ENCODE assay signal across 15 cellular contexts in the genomic region with DNA sequence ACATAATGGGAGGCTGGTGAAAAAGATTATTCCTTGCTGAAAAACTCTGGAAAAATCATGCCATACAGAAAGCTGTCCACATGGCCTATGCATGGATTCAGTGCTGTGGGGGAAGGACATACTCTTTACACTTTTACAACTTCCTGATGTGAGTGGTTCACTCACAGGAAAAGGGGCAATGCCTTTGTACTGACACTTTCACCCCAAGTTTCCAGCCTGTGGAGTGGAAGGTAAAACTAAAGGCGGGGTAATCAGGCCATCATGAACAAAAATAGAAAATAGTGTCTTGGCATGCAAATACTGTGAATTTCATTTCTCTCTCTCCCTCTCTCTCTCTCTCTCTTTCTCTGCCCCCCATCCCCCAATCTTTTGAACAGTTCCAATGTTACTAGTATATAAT.
A peak's percentile ranks its signal among the peaks of the same experiment; 100 is the strongest.
DNase-seq lines count a peak whose midpoint lies in the region; ATAC-seq and TF ChIP-seq lines count a peak whose summit lies in the region.
"Had no signal": no experiment of that assay in that cellular context is flagged by ENCODE, and none has a peak within 500 bp of the region (broad histone marks: within the 10 kb centered on the region; RNA-seq: fewer than 3 reads in every experiment).

No MANE protein-coding gene starts in this region.

- no peak overlapping the region for H3K4me3 ChIP-seq in thymus (ENCODE audit: low read length)
- H3K4me3 ChIP-seq: HAP-1, heart left ventricle, right atrium auricular region, upper lobe of left lung had no signal

- no peak for DNase-seq in activated naive CD4-positive, alpha-beta T cell treated with anti-CD3 and anti-CD28 coated beads for 36 hours
- DNase-seq in activated naive CD4-positive, alpha-beta T cell treated with Interleukin-2 at 50 U/mL for 16 hours = no peak
- DNase-seq in central memory CD8-positive, alpha-beta T cell (ENCODE audit: low spot score in 2 of 2) = no peak
- DNase-seq in DMS79 treated with DMSO at 0.1 percent for 48 hours (lab: John Stamatoyannopoulos, UW) = no peak
- no peak for DNase-seq in AG08395 (ENCODE audit: low spot score)
- DNase-seq in GM13976 (ENCODE audit: low spot score) = no peak
- DNase-seq: heart left ventricle, NCI-H1048, NCI-H526, SIG-M5, upper lobe of left lung had no signal

- H3K4me3 Mint-ChIP-seq in activated naive CD4-positive, alpha-beta T cell treated with anti-CD3 and anti-CD28 coated beads for 36 hours = peak overlapping the region; percentile 1
- peak overlapping the region; percentile 71 for H3K4me3 Mint-ChIP-seq in T-helper 1 cell treated with Interleukin-12 subunit alpha and Interleukin-12 subunit beta and Interleukin-4 antibody, amounts not matched to agents 30 μg/mL and 1 μg/mL, for 36 hours
- peak overlapping the region; percentile 52 for H3K4me3 Mint-ChIP-seq in central memory CD8-positive, alpha-beta T cell

- WGBS in thymus = 81% methylated on average over 1 of the region's 1 CpG

- no peaks in the 10 kb centered on the region for H3K36me3 Mint-ChIP-seq in activated naive CD4-positive, alpha-beta T cell treated with anti-CD3 and anti-CD28 coated beads for 36 hours (ENCODE audit: low read depth)
- H3K36me3 Mint-ChIP-seq in T-helper 1 cell treated with Interleukin-12 subunit alpha and Interleukin-12 subunit beta and Interleukin-4 antibody, amounts not matched to agents 30 μg/mL and 1 μg/mL, for 36 hours (ENCODE audit: low read depth) = peaks cover 22% of the 10 kb centered on the region
- H3K36me3 Mint-ChIP-seq in central memory CD8-positive, alpha-beta T cell (ENCODE audit: insufficient read depth) = peaks cover 24% of the 10 kb centered on the region

- peak overlapping the region; percentile 93 for H3K27ac ChIP-seq in thymus (ENCODE audit: low read depth)
- H3K27ac ChIP-seq: right atrium auricular region, upper lobe of left lung had no signal

- no peak for ATAC-seq in central memory CD8-positive, alpha-beta T cell (replicated peaks; ENCODE audit: extremely low read depth, poor library complexity, severe bottlenecking)
- ATAC-seq: heart left ventricle had no signal

- H3K36me3 ChIP-seq in thymus (ENCODE audit: control insufficient read depth, insufficient read depth) = no peaks in the 10 kb centered on the region
- H3K36me3 ChIP-seq: HAP-1, heart left ventricle, right atrium auricular region, upper lobe of left lung had no signal

- in situ Hi-C loops in GM13976 (cut with MboI; ENCODE audit: low sequenced_read_pairs, unreplicated experiment) = no loop called here

- no peaks in the 10 kb centered on the region for H3K9me3 Mint-ChIP-seq in activated naive CD4-positive, alpha-beta T cell treated with anti-CD3 and anti-CD28 coated beads for 36 hours
- H3K9me3 Mint-ChIP-seq in T-helper 1 cell treated with Interleukin-12 subunit alpha and Interleukin-12 subunit beta and Interleukin-4 antibody, amounts not matched to agents 30 μg/mL and 1 μg/mL, for 36 hours = peaks cover 10% of the 10 kb centered on the region
- no peaks in the 10 kb centered on the region for H3K9me3 Mint-ChIP-seq in central memory CD8-positive, alpha-beta T cell

- H3K4me1 Mint-ChIP-seq in activated naive CD4-positive, alpha-beta T cell treated with anti-CD3 and anti-CD28 coated beads for 36 hours (ENCODE audit: low read depth) = peaks cover 74% of the 10 kb centered on the region
- peaks cover 68% of the 10 kb centered on the region for H3K4me1 Mint-ChIP-seq in T-helper 1 cell treated with Interleukin-12 subunit alpha and Interleukin-12 subunit beta and Interleukin-4 antibody, amounts not matched to agents 30 μg/mL and 1 μg/mL, for 36 hours (ENCODE audit: low read depth)
- peaks cover 81% of the 10 kb centered on the region for H3K4me1 Mint-ChIP-seq in central memory CD8-positive, alpha-beta T cell

- no peaks in the 10 kb centered on the region for H3K27me3 ChIP-seq in thymus (ENCODE audit: control insufficient read depth, insufficient read depth)
- H3K27me3 ChIP-seq: heart left ventricle, right atrium auricular region, upper lobe of left lung had no signal

- H3K9me3 ChIP-seq in thymus (ENCODE audit: control insufficient read depth) = no peaks in the 10 kb centered on the region
- H3K9me3 ChIP-seq: HAP-1, heart left ventricle, right atrium auricular region, upper lobe of left lung had no signal

- H3K4me1 ChIP-seq in thymus (ENCODE audit: control insufficient read depth, insufficient read depth, low read length) = peaks cover 57% of the 10 kb centered on the region
- H3K4me1 ChIP-seq: HAP-1, right atrium auricular region, upper lobe of left lung had no signal

- TF ChIP-seq CTCF in GM13976 (IDR thresholded peaks at IDR 0.05; ENCODE audit: borderline replicate concordance, control extremely low read depth, extremely low read depth, insufficient read depth, missing control alignments) = no peak

- CTCF ChIA-PET in activated naive CD4-positive, alpha-beta T cell treated with anti-CD3 and anti-CD28 coated beads for 36 hours (lab: Charles Lee) = interaction anchor here (0.6 to 2.2 kb wide), 5 partner anchors 9 to 134 kb away, joined by 3 to 8 read pairs (median 4); no protein-coding TSS in a partner anchor

- H3K27me3 Mint-ChIP-seq in activated naive CD4-positive, alpha-beta T cell treated with anti-CD3 and anti-CD28 coated beads for 36 hours (ENCODE audit: low read depth) = no peaks in the 10 kb centered on the region
- H3K27me3 Mint-ChIP-seq in T-helper 1 cell treated with Interleukin-12 subunit alpha and Interleukin-12 subunit beta and Interleukin-4 antibody, amounts not matched to agents 30 μg/mL and 1 μg/mL, for 36 hours (ENCODE audit: low read depth) = no peaks in the 10 kb centered on the region
- H3K27me3 Mint-ChIP-seq in central memory CD8-positive, alpha-beta T cell = no peaks in the 10 kb centered on the region

- intact Hi-C loops in activated naive CD4-positive, alpha-beta T cell treated with anti-CD3 and anti-CD28 coated beads for 36 hours (cut with micrococcal nuclease) = no loop called here

- peak overlapping the region; percentile 93 for H3K27ac Mint-ChIP-seq in activated naive CD4-positive, alpha-beta T cell treated with anti-CD3 and anti-CD28 coated beads for 36 hours
- peak overlapping the region; percentile 78 for H3K27ac Mint-ChIP-seq in T-helper 1 cell treated with Interleukin-12 subunit alpha and Interleukin-12 subunit beta and Interleukin-4 antibody, amounts not matched to agents 30 μg/mL and 1 μg/mL, for 36 hours
- H3K27ac Mint-ChIP-seq in central memory CD8-positive, alpha-beta T cell (ENCODE audit: low read depth) = peak overlapping the region; percentile 91

Comparison
In these comparisons a context has a peak if more than half of its experiments do, and no peak if none do; other contexts are left out.
1. H3K4me3 Mint-ChIP-seq: peak in every context shown above with its lines; median percentile 71 in T-helper 1 cell treated with Interleukin-12 subunit alpha and Interleukin-12 subunit beta and Interleukin-4 antibody, amounts not matched to agents 30 μg/mL and 1 μg/mL, for 36 hours; 52 in central memory CD8-positive, alpha-beta T cell; 1 in activated naive CD4-positive, alpha-beta T cell treated with anti-CD3 and anti-CD28 coated beads for 36 hours.